Comparison of ENCODE assay signal across 1 cellular context in the genomic region with DNA sequence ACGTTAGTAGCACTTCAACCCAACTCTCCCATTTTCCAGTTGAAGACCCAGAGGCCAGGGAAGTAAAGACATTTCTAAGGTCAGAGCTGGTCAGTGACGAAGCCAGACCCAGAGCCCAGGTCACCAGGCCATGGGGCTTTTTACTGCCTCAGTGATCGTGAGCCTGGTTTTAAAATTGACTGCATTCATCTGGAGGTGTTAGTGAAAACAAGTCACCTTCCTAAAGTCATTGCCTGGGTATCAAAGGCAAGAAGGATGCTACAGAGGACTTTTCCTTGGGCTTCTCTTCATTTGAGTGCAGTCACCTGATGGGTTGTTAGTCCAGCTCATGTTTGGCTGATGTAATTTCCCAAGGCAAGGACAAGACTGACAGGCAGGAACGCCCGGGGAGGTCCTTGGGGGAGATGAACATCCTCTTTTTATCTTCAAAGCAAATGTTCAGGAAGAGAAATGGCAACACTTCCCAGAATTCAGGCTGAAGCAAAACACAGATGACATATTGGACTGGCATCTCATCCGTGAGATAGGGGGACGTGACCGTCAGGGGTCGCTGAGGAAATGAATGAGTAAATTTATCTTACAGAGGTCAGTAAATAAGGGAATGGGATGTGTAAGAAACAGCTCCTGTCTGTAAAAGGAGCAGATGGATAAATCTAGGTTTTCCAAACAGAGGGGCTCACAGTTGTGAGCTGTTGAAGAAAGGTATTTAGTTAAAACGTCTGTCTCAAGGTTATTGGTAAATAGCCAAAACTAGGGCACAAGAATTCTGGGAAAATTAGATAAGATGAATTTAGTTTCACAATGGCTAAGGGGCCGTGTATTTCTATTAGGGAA.
TF ChIP-seq lines count a peak whose summit lies in the region.

No MANE protein-coding gene starts in this region.

TF ChIP-seq in GM23338, 12 proteins besides CTCF, POLR2A, EP300 and RAD21:
- TF ChIP-seq STAT1 (IDR thresholded peaks at IDR 0.05; ENCODE audit: unreplicated experiment) = no peak
- TF ChIP-seq, protein P1, sequence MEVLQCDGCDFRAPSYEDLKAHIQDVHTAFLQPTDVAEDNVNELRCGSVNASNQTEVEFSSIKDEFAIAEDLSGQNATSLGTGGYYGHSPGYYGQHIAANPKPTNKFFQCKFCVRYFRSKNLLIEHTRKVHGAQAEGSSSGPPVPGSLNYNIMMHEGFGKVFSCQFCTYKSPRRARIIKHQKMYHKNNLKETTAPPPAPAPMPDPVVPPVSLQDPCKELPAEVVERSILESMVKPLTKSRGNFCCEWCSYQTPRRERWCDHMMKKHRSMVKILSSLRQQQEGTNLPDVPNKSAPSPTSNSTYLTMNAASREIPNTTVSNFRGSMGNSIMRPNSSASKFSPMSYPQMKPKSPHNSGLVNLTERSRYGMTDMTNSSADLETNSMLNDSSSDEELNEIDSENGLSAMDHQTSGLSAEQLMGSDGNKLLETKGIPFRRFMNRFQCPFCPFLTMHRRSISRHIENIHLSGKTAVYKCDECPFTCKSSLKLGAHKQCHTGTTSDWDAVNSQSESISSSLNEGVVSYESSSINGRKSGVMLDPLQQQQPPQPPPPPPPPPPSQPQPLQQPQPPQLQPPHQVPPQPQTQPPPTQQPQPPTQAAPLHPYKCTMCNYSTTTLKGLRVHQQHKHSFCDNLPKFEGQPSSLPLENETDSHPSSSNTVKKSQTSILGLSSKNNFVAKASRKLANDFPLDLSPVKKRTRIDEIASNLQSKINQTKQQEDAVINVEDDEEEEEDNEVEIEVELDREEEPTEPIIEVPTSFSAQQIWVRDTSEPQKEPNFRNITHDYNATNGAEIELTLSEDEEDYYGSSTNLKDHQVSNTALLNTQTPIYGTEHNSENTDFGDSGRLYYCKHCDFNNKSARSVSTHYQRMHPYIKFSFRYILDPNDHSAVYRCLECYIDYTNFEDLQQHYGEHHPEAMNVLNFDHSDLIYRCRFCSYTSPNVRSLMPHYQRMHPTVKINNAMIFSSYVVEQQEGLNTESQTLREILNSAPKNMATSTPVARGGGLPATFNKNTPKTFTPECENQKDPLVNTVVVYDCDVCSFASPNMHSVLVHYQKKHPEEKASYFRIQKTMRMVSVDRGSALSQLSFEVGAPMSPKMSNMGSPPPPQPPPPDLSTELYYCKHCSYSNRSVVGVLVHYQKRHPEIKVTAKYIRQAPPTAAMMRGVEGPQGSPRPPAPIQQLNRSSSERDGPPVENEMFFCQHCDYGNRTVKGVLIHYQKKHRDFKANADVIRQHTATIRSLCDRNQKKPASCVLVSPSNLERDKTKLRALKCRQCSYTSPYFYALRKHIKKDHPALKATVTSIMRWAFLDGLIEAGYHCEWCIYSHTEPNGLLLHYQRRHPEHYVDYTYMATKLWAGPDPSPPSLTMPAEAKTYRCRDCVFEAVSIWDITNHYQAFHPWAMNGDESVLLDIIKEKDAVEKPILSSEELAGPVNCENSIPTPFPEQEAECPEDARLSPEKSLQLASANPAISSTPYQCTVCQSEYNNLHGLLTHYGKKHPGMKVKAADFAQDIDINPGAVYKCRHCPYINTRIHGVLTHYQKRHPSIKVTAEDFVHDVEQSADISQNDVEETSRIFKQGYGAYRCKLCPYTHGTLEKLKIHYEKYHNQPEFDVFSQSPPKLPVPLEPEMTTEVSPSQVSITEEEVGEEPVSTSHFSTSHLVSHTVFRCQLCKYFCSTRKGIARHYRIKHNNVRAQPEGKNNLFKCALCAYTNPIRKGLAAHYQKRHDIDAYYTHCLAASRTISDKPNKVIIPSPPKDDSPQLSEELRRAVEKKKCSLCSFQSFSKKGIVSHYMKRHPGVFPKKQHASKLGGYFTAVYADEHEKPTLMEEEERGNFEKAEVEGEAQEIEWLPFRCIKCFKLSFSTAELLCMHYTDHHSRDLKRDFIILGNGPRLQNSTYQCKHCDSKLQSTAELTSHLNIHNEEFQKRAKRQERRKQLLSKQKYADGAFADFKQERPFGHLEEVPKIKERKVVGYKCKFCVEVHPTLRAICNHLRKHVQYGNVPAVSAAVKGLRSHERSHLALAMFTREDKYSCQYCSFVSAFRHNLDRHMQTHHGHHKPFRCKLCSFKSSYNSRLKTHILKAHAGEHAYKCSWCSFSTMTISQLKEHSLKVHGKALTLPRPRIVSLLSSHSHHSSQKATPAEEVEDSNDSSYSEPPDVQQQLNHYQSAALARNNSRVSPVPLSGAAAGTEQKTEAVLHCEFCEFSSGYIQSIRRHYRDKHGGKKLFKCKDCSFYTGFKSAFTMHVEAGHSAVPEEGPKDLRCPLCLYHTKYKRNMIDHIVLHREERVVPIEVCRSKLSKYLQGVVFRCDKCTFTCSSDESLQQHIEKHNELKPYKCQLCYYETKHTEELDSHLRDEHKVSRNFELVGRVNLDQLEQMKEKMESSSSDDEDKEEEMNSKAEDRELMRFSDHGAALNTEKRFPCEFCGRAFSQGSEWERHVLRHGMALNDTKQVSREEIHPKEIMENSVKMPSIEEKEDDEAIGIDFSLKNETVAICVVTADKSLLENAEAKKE (CRISPR knock-in tag; IDR thresholded peaks at IDR 0.05) = no peak
- TF ChIP-seq JUNB (IDR thresholded peaks at IDR 0.05; ENCODE audit: unreplicated experiment) = no peak
- no peak for TF ChIP-seq POLR2AphosphoS5 (IDR thresholded peaks at IDR 0.05; ENCODE audit: low read depth)
- TF ChIP-seq NANOG (IDR thresholded peaks at IDR 0.05; ENCODE audit: borderline replicate concordance) = no peak
- TF ChIP-seq EZH2 (IDR thresholded peaks at IDR 0.05; ENCODE audit: low read depth, unreplicated experiment) = no peak
